In genomic region chr2:61157371-61158003, GRCh38 we compare ENCODE assay signal across 21 cellular contexts.
"Had no signal": no experiment of that assay in that cellular context is flagged by ENCODE, and none has a peak within 500 bp of the region (broad histone marks: within the 10 kb centered on the region; RNA-seq: fewer than 3 reads in every experiment).

No MANE protein-coding gene starts in this region.

- H3K4me1 ChIP-seq: heart left ventricle, parathyroid adenoma, sigmoid colon, upper lobe of right lung had no signal

- H3K9me3 ChIP-seq: neutrophil, sigmoid colon, upper lobe of right lung had no signal

- H2AFZ ChIP-seq: parathyroid adenoma had no signal

- DNase-seq: activated CD4-positive, alpha-beta T cell treated with anti-CD3 and anti-CD28 coated beads for 1 hour; activated CD4-positive, alpha-beta T cell treated with anti-CD3 and anti-CD28 coated beads, Interleukin-2, amount 50 U/mL, for 1 hour; activated CD8-positive, alpha-beta T cell treated with anti-CD3 and anti-CD28 coated beads, Interleukin-2, amount 10 ng/mL, durations not matched to agents 7 days and 5 days; activated effector memory CD4-positive, alpha-beta T cell treated with Interleukin-2 at 50 U/mL for 16 hours; activated naive CD4-positive, alpha-beta T cell treated with anti-CD3 and anti-CD28 coated beads, Interleukin-2, amount 10 ng/mL, durations not matched to agents 7 days and 5 days; activated T-cell treated with anti-CD3 and anti-CD28 coated beads, Interleukin-2, amount 50 U/mL, for 72 hours; amygdala; heart left ventricle; islet precursor cell; sigmoid colon; stimulated activated CD4-positive, alpha-beta T cell treated with anti-CD3 and anti-CD28 coated beads, Interleukin-2, amount 100 ng/mL, for 48 hours; stimulated activated naive CD8-positive, alpha-beta T cell treated with anti-CD3 and anti-CD28 coated beads, Interleukin-15, Interleukin-2, amounts not matched to agents 100 U/mL and 50 U/mL, for 24 hours; T-cell; upper lobe of right lung had no signal

- H3K27ac ChIP-seq: coronary artery, neutrophil, parathyroid adenoma, sigmoid colon, upper lobe of right lung, VCaP had no signal

- ATAC-seq: activated CD8-positive, alpha-beta T cell treated with anti-CD3 and anti-CD28 coated beads, Interleukin-2, amount 10 ng/mL, durations not matched to agents 7 days and 5 days; activated T-cell treated with anti-CD3 and anti-CD28 coated beads, Interleukin-2, amount 50 U/mL, for 72 hours; heart left ventricle; natural killer cell treated with Interleukin-12 subunit alpha and Interleukin-12 subunit beta and Interleukin-15 and Interleukin-18, amount 100 ng/mL, for 72 hours; stimulated activated naive CD8-positive, alpha-beta T cell treated with anti-CD3 and anti-CD28 coated beads, Interleukin-15, Interleukin-2, amounts not matched to agents 100 U/mL and 50 U/mL, for 24 hours; T-cell had no signal

- H3K4me3 ChIP-seq: coronary artery, heart left ventricle, sigmoid colon, smooth muscle cell, upper lobe of right lung had no signal

- H3K4me2 ChIP-seq: smooth muscle cell had no signal

- FAIRE-seq: bronchial epithelial cell had no signal

- H3K9ac ChIP-seq: parathyroid adenoma had no signal

- H3K79me2 ChIP-seq: parathyroid adenoma had no signal

- H3K27me3 ChIP-seq: heart left ventricle, neutrophil, sigmoid colon, upper lobe of right lung had no signal

- H3K36me3 ChIP-seq: neutrophil had no signal
